27 cellular contexts compared by ENCODE assay signal in genomic region chr13:69287050-69287698, GRCh38.
A peak's percentile ranks its signal among the peaks of the same experiment; 100 is the strongest.
DNase-seq lines count a peak whose midpoint lies in the region; ATAC-seq, FAIRE-seq and TF ChIP-seq lines count a peak whose summit lies in the region.
"Had no signal": no experiment of that assay in that cellular context is flagged by ENCODE, and none has a peak within 500 bp of the region (broad histone marks: within the 10 kb centered on the region; RNA-seq: fewer than 3 reads in every experiment).

No MANE protein-coding gene starts in this region.

- no peak overlapping the region for H3K27ac Mint-ChIP-seq in activated CD4-positive, alpha-beta memory T cell treated with anti-CD3 and anti-CD28 coated beads for 36 hours
- H3K27ac Mint-ChIP-seq: activated CD8-positive, alpha-beta T cell treated with anti-CD3 and anti-CD28 coated beads, Interleukin-2, amount 10 ng/mL, durations not matched to agents 7 days and 5 days; activated naive CD8-positive, alpha-beta T cell; naive B cell; T-helper 1 cell treated with Interleukin-12 subunit alpha and Interleukin-12 subunit beta and Interleukin-4 antibody, amounts not matched to agents 30 μg/mL and 1 μg/mL, for 36 hours had no signal

- H3K36me3 Mint-ChIP-seq in activated CD4-positive, alpha-beta memory T cell treated with anti-CD3 and anti-CD28 coated beads for 36 hours, result no peaks in the 10 kb centered on the region
- H3K36me3 Mint-ChIP-seq: activated naive CD8-positive, alpha-beta T cell; naive B cell had no signal

- DNase-seq in smooth muscle cell (lab: John Stamatoyannopoulos, UW; ENCODE audit: unreplicated experiment) (no peak), RCC 7860 (ENCODE audit: low spot score) (no peak)
- DNase-seq in activated CD4-positive, alpha-beta memory T cell treated with anti-CD3 and anti-CD28 coated beads for 36 hours, result no peak
- DNase-seq: activated CD4-positive, alpha-beta T cell treated with anti-CD3 and anti-CD28 coated beads for 1 hour; activated CD8-positive, alpha-beta T cell treated with anti-CD3 and anti-CD28 coated beads, Interleukin-2, amount 10 ng/mL, durations not matched to agents 7 days and 5 days; anterior cingulate cortex; EL; left ventricle myocardium superior; naive B cell; NCI-H2081; NCI-H345; NCI-H774; nucleus accumbens; sigmoid colon; SJCRH30; stimulated activated CD4-positive, alpha-beta T cell treated with anti-CD3 and anti-CD28 coated beads, Interleukin-15, amount 100 ng/mL, for 24 hours; stimulated activated naive CD4-positive, alpha-beta T cell had no signal

- H3K9me3 ChIP-seq in OCI-LY3 (ENCODE audit: insufficient read depth, low read length), result no peaks in the 10 kb centered on the region
- H3K9me3 ChIP-seq in smooth muscle cell (replicated peaks; ENCODE audit: low read depth), result no peaks in the 10 kb centered on the region
- H3K9me3 ChIP-seq: prostate gland, sigmoid colon, SJCRH30, suprapubic skin had no signal

- H3K4me2 ChIP-seq in OCI-LY3 (ENCODE audit: low read length) (peak overlapping the region; percentile 50), smooth muscle cell (no peak overlapping the region)

- H3K79me2 ChIP-seq in OCI-LY3 (ENCODE audit: low read length), result no peaks in the 10 kb centered on the region
- H3K79me2 ChIP-seq in smooth muscle cell (ENCODE audit: low read depth), result no peaks in the 10 kb centered on the region

- H3K27ac ChIP-seq in OCI-LY3 (ENCODE audit: low read length), result 0 out of 2 replicates have a peak overlapping the region, but pooled peaks have one; percentile 12
- H3K27ac ChIP-seq in smooth muscle cell (ENCODE audit: low read depth), result no peak overlapping the region
- H3K27ac ChIP-seq: prostate gland, sigmoid colon, SJCRH30, suprapubic skin had no signal

- H4K20me1 ChIP-seq in OCI-LY3 (ENCODE audit: insufficient read depth, low read length), result no peaks in the 10 kb centered on the region
- H4K20me1 ChIP-seq in smooth muscle cell (ENCODE audit: low read depth), result no peaks in the 10 kb centered on the region

- intact Hi-C loops in activated CD4-positive, alpha-beta memory T cell treated with anti-CD3 and anti-CD28 coated beads for 36 hours (cut with micrococcal nuclease), result no loop called here

- 96% methylated on average over 8 of the region's 8 CpGs for WGBS in smooth muscle cell (ENCODE audit: low lambda C conversion rate)

- peak overlapping the region; percentile 42 for H3K4me3 ChIP-seq in OCI-LY3 (ENCODE audit: low read length)
- no peak overlapping the region for H3K4me3 ChIP-seq in smooth muscle cell
- H3K4me3 ChIP-seq: prostate gland, sigmoid colon, SJCRH30, suprapubic skin had no signal

- TF ChIP-seq CTCF in OCI-LY3 (IDR thresholded peaks at IDR 0.05; ENCODE audit: low read depth, low read length) (no peak), smooth muscle cell (IDR thresholded peaks at IDR 0.05; ENCODE audit: borderline replicate concordance, insufficient read depth, poor library complexity, severe bottlenecking) (no peak)

- no peaks in the 10 kb centered on the region for H3K27me3 ChIP-seq in OCI-LY3 (ENCODE audit: low read depth, low read length)
- H3K27me3 ChIP-seq in smooth muscle cell (ENCODE audit: low read depth), result no peaks in the 10 kb centered on the region
- H3K27me3 ChIP-seq: sigmoid colon, SJCRH30, suprapubic skin had no signal

- no peaks in the 10 kb centered on the region for H3F3A ChIP-seq in smooth muscle cell (ENCODE audit: low read depth)

- H3K36me3 ChIP-seq in OCI-LY3 (replicated peaks; ENCODE audit: low read depth, low read length), result no peaks in the 10 kb centered on the region
- no peaks in the 10 kb centered on the region for H3K36me3 ChIP-seq in smooth muscle cell (ENCODE audit: low read depth)
- H3K36me3 ChIP-seq: prostate gland, sigmoid colon, SJCRH30, suprapubic skin had no signal

- ATAC-seq in GM18868 (IDR thresholded peaks at IDR 0.05; ENCODE audit: unreplicated experiment) (peak; percentile 63), HG02852 (IDR thresholded peaks at IDR 0.05; ENCODE audit: unreplicated experiment) (peak; percentile 48), GM21723 (IDR thresholded peaks at IDR 0.05; ENCODE audit: unreplicated experiment) (no peak)
- ATAC-seq: activated CD8-positive, alpha-beta T cell treated with anti-CD3 and anti-CD28 coated beads, Interleukin-2, amount 10 ng/mL, durations not matched to agents 7 days and 5 days; left ventricle myocardium superior had no signal

- POLR2A ChIA-PET in activated CD4-positive, alpha-beta memory T cell treated with anti-CD3 and anti-CD28 coated beads for 36 hours (lab: Charles Lee), result no interaction called here

- peak overlapping the region; percentile 33 for H3K9ac ChIP-seq in OCI-LY3 (ENCODE audit: low read length)
- H3K9ac ChIP-seq in smooth muscle cell (ENCODE audit: low read depth), result no peak overlapping the region

- H3K4me1 ChIP-seq in OCI-LY3 (ENCODE audit: low read length) (peaks cover 16% of the 10 kb centered on the region; the same call in 1 of the 2 replicates), smooth muscle cell (ENCODE audit: low read depth) (no peaks in the 10 kb centered on the region)
- H3K4me1 ChIP-seq: prostate gland, sigmoid colon, SJCRH30, suprapubic skin had no signal

- FAIRE-seq in RCC 7860 (lab: Jason Lieb, UNC), result no peak
- FAIRE-seq: bronchial epithelial cell, islet of Langerhans had no signal

- no peak overlapping the region for H3K4me3 Mint-ChIP-seq in activated CD4-positive, alpha-beta memory T cell treated with anti-CD3 and anti-CD28 coated beads for 36 hours
- H3K4me3 Mint-ChIP-seq: activated CD8-positive, alpha-beta T cell treated with anti-CD3 and anti-CD28 coated beads, Interleukin-2, amount 10 ng/mL, durations not matched to agents 7 days and 5 days; activated naive CD8-positive, alpha-beta T cell; T-helper 1 cell treated with Interleukin-12 subunit alpha and Interleukin-12 subunit beta and Interleukin-4 antibody, amounts not matched to agents 30 μg/mL and 1 μg/mL, for 36 hours had no signal

- no peaks in the 10 kb centered on the region for H3K27me3 Mint-ChIP-seq in activated CD4-positive, alpha-beta memory T cell treated with anti-CD3 and anti-CD28 coated beads for 36 hours
- H3K27me3 Mint-ChIP-seq: activated naive CD8-positive, alpha-beta T cell; naive B cell had no signal

- no peaks in the 10 kb centered on the region for H3K4me1 Mint-ChIP-seq in activated CD4-positive, alpha-beta memory T cell treated with anti-CD3 and anti-CD28 coated beads for 36 hours (ENCODE audit: low read depth)

- CTCF ChIA-PET in activated CD4-positive, alpha-beta memory T cell treated with anti-CD3 and anti-CD28 coated beads for 36 hours (lab: Charles Lee), result no interaction called here

- H2AFZ ChIP-seq in OCI-LY3 (ENCODE audit: low read depth, low read length) (peak overlapping the region; percentile 68), smooth muscle cell (ENCODE audit: low read depth) (peak overlapping the region; percentile 30)

- H3K9me3 Mint-ChIP-seq in activated CD4-positive, alpha-beta memory T cell treated with anti-CD3 and anti-CD28 coated beads for 36 hours, result peaks cover 13% of the 10 kb centered on the region
